Comparison of ENCODE assay signal across 18 cellular contexts in genomic region chr14:90777830-90778467, GRCh38.
"Had no signal": no experiment of that assay in that cellular context is flagged by ENCODE, and none has a peak within 500 bp of the region (broad histone marks: within the 10 kb centered on the region; RNA-seq: fewer than 3 reads in every experiment).

No MANE protein-coding gene starts in this region.

- DNase-seq: activated CD4-positive, alpha-beta T cell treated with anti-CD3 and anti-CD28 coated beads for 1 hour; activated CD4-positive, alpha-beta T cell treated with anti-CD3 and anti-CD28 coated beads, Interleukin-2, amount 50 U/mL, for 48 hours; activated gamma-delta T cell treated with Interleukin-2 at 50 U/mL for 16 hours; aorta; brain microvascular endothelial cell; central memory CD4-positive, alpha-beta T cell; colonic mucosa; immature natural killer cell; nucleus accumbens; spleen; stimulated activated CD4-positive, alpha-beta T cell treated with anti-CD3 and anti-CD28 coated beads, Interleukin-4, amount 100 ng/mL, for 4 hours had no signal

- H3K27me3 Mint-ChIP-seq: natural killer cell treated with Interleukin-12 subunit alpha and Interleukin-12 subunit beta and Interleukin-15 and Interleukin-18, amount 100 ng/mL, for 72 hours; stimulated activated memory B cell treated with anti-CD40 and anti-IgM and Interleukin-4, amounts not matched to agents 10 μg/mL and 1 μg/mL and 100 μg/mL, for 72 hours had no signal

- H3K36me3 Mint-ChIP-seq: immature natural killer cell; natural killer cell treated with Interleukin-12 subunit alpha and Interleukin-12 subunit beta and Interleukin-15 and Interleukin-18, amount 100 ng/mL, for 72 hours; stimulated activated memory B cell treated with anti-CD40 and anti-IgM and Interleukin-4, amounts not matched to agents 10 μg/mL and 1 μg/mL and 100 μg/mL, for 72 hours had no signal

- H3K27ac Mint-ChIP-seq: activated T-helper 1 cell treated with anti-CD3 and anti-CD28 coated beads, Interleukin-12 subunit alpha, Interleukin-12 subunit beta, Interleukin-2, Interleukin-4 antibody, amounts not matched to agents 30 ng/mL and 10 ng/mL and 1 ng/mL, durations not matched to agents 14 hours and 24 hours and 36 hours; immature natural killer cell; mesothelial cell of epicardium; natural killer cell treated with Interleukin-12 subunit alpha and Interleukin-12 subunit beta and Interleukin-15 and Interleukin-18, amount 100 ng/mL, for 72 hours; stimulated activated memory B cell treated with anti-CD40 and anti-IgM and Interleukin-4, amounts not matched to agents 10 μg/mL and 1 μg/mL and 100 μg/mL, for 72 hours; T-helper 1 cell treated with Interleukin-12 subunit alpha and Interleukin-12 subunit beta and Interleukin-4 antibody, amounts not matched to agents 30 μg/mL and 1 μg/mL, for 36 hours had no signal

- H3K9me3 Mint-ChIP-seq: activated T-helper 1 cell treated with anti-CD3 and anti-CD28 coated beads, Interleukin-12 subunit alpha, Interleukin-12 subunit beta, Interleukin-2, Interleukin-4 antibody, amounts not matched to agents 30 ng/mL and 10 ng/mL and 1 ng/mL, durations not matched to agents 14 hours and 24 hours and 36 hours; immature natural killer cell; mesothelial cell of epicardium; natural killer cell treated with Interleukin-12 subunit alpha and Interleukin-12 subunit beta and Interleukin-15 and Interleukin-18, amount 100 ng/mL, for 72 hours; stimulated activated memory B cell treated with anti-CD40 and anti-IgM and Interleukin-4, amounts not matched to agents 10 μg/mL and 1 μg/mL and 100 μg/mL, for 72 hours; T-helper 1 cell treated with Interleukin-12 subunit alpha and Interleukin-12 subunit beta and Interleukin-4 antibody, amounts not matched to agents 30 μg/mL and 1 μg/mL, for 36 hours had no signal

- H3K4me3 Mint-ChIP-seq: activated T-helper 1 cell treated with anti-CD3 and anti-CD28 coated beads, Interleukin-12 subunit alpha, Interleukin-12 subunit beta, Interleukin-2, Interleukin-4 antibody, amounts not matched to agents 30 ng/mL and 10 ng/mL and 1 ng/mL, durations not matched to agents 14 hours and 24 hours and 36 hours; immature natural killer cell; mesothelial cell of epicardium; natural killer cell treated with Interleukin-12 subunit alpha and Interleukin-12 subunit beta and Interleukin-15 and Interleukin-18, amount 100 ng/mL, for 72 hours; stimulated activated memory B cell treated with anti-CD40 and anti-IgM and Interleukin-4, amounts not matched to agents 10 μg/mL and 1 μg/mL and 100 μg/mL, for 72 hours; T-helper 1 cell treated with Interleukin-12 subunit alpha and Interleukin-12 subunit beta and Interleukin-4 antibody, amounts not matched to agents 30 μg/mL and 1 μg/mL, for 36 hours had no signal

- H3K4me1 Mint-ChIP-seq: immature natural killer cell; mesothelial cell of epicardium; stimulated activated memory B cell treated with anti-CD40 and anti-IgM and Interleukin-4, amounts not matched to agents 10 μg/mL and 1 μg/mL and 100 μg/mL, for 72 hours had no signal

- ATAC-seq: esophagus mucosa; gastroesophageal sphincter; stimulated activated memory B cell treated with anti-CD40 and anti-IgM and Interleukin-4, amounts not matched to agents 10 μg/mL and 1 μg/mL and 100 μg/mL, for 72 hours had no signal
